Comparison of ENCODE assay signal across 8 cellular contexts in the genomic region with DNA sequence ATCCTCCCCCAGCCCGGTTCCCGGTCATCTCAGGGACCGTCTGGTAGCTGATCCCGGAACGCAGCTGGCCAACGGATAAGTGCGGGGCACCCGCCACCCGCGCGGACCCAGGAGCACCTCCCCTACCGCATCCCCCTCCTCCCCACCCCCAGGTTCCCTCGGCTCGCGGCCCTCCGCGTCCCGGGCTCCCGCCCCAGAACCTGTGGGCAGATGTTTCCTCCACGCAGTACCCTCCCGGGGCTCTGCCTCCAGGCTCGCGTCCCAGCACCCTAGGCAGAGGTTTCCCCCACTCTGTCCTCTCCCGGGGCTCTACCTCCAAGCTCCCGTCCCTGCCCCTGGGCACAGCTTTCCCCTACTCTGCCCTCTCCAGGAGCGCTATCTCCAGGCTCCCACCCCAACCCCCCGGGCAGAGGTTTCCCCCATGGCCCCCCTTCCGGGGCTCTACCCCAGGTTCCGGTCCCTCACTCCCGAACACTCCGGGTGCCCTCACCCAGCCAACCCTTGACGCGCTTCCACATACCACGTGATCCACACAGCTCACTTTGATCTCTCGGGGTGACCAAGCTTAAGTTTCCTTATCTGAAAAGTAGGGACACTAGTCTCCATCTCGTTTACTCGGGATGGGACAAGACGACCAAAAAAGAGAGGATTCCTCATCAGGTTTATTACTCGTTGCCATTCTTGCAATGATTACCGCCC. TPM values are rescaled to one million over a fixed set of nuclear protein-coding genes. Genes with fewer than 3 reads are reported as not detected.
A peak's percentile ranks its signal among the peaks of the same experiment; 100 is the strongest.
DNase-seq lines count a peak whose midpoint lies in the region; ATAC-seq, FAIRE-seq and TF ChIP-seq lines count a peak whose summit lies in the region.

A gene (minus strand): TSS at position 83 of the 699 bp plus-strand sequence. CDS start 6,105 bp downstream, outside the sequence.

- TF ChIP-seq CTCF in D721Med (IDR thresholded peaks at IDR 0.05; ENCODE audit: insufficient read depth, missing control alignments) (no peak), OCI-LY3 (IDR thresholded peaks at IDR 0.05; ENCODE audit: low read depth, low read length) (no peak)

- H2AFZ ChIP-seq in OCI-LY3 (ENCODE audit: low read depth, low read length): peak within 1 kb of the TSS; percentile 92

- 0 out of 2 replicates have a peak, but pooled peaks cover 4% of the 10 kb centered on the region for H3K27me3 ChIP-seq in OCI-LY3 (ENCODE audit: low read depth, low read length)
- H3K27me3 ChIP-seq in muscle layer of duodenum (ENCODE audit: low read depth, low read length): no peaks in the 10 kb centered on the region

- H3K4me3 ChIP-seq in OCI-LY3 (ENCODE audit: low read length) (peak within 1 kb of the TSS; percentile 89), muscle layer of duodenum (ENCODE audit: low read depth in 1 of 2, low read length in 2 of 2) (peak within 1 kb of the TSS; percentile 70 to 85)

- no peaks in the 10 kb centered on the region for H3K79me2 ChIP-seq in OCI-LY3 (ENCODE audit: low read length)

- H4K20me1 ChIP-seq in OCI-LY3 (ENCODE audit: insufficient read depth, low read length): no peaks in the 10 kb centered on the region

- peak within 1 kb of the TSS; percentile 90 for H3K9ac ChIP-seq in OCI-LY3 (ENCODE audit: low read length)

- DNase-seq in D721Med (ENCODE audit: insufficient read length, low spot score) (peak; percentile 81), HUDEP-2 (lab: John Stamatoyannopoulos, UW; ENCODE audit: unreplicated experiment in 76 of 76) (peak in 59 of 76 experiments; percentile 5 to 66 (median 41)), activated T-cell treated with anti-CD3 and anti-CD28 coated beads for 4 hours (peak; percentile 66)
- peak; percentile 75 to 76 for DNase-seq in stimulated activated CD8-positive, alpha-beta memory T cell treated with anti-CD3 and anti-CD28 coated beads, Interleukin-7, amount 100 ng/mL, for 4 hours (ENCODE audit: low read depth in 2 of 2)

- peak within 1 kb of the TSS; percentile 54 for H3K27ac ChIP-seq in OCI-LY3 (ENCODE audit: low read length)
- H3K27ac ChIP-seq in muscle layer of duodenum (ENCODE audit: low read length): peak within 1 kb of the TSS; percentile 56

- H3K9me3 ChIP-seq in OCI-LY3 (ENCODE audit: insufficient read depth, low read length) (no peaks in the 10 kb centered on the region), muscle layer of duodenum (ENCODE audit: control insufficient read depth in 1 of 2, low read length in 2 of 2) (no peaks in the 10 kb centered on the region)

- H3K4me1 ChIP-seq in OCI-LY3 (ENCODE audit: low read length) (peaks cover 10% of the 10 kb centered on the region), muscle layer of duodenum (ENCODE audit: control insufficient read depth in 1 of 2, insufficient read depth in 2 of 2, low read length in 2 of 2) (no peaks in the 10 kb centered on the region)

- peak within 1 kb of the TSS; percentile 96 for H3K4me2 ChIP-seq in OCI-LY3 (ENCODE audit: low read length)

- ATAC-seq in GM21447 (IDR thresholded peaks at IDR 0.05; ENCODE audit: unreplicated experiment): peak; percentile 98
- peak; percentile 96 for ATAC-seq in esophagus mucosa

- no peak for FAIRE-seq in D721Med (lab: Jason Lieb, UNC)

- H3K36me3 ChIP-seq in OCI-LY3 (replicated peaks; ENCODE audit: low read depth, low read length) (no peaks in the 10 kb centered on the region), muscle layer of duodenum (ENCODE audit: control insufficient read depth in 1 of 2, insufficient read depth in 2 of 2, low read length in 2 of 2) (no peaks in the 10 kb centered on the region)

RNA-seq across cellular contexts. Expression of the gene that starts here (rescaled TPM):
- not detected for total RNA-seq in esophagus mucosa

Comparison
In these comparisons a context has a peak if more than half of its experiments do, and no peak if none do; other contexts are left out.
1. Peak in every context shown above with its lines: DNase-seq, ATAC-seq, H3K4me3 ChIP-seq and H3K27ac ChIP-seq.
2. Peak in ATAC-seq in esophagus mucosa; RNA of the gene not detected or under 1 TPM.